Comparison of ENCODE assay signal across 13 cellular contexts in genomic region chr12:69925291-69925690, GRCh38.
"Had no signal": no experiment of that assay in that cellular context is flagged by ENCODE, and none has a peak within 500 bp of the region (broad histone marks: within the 10 kb centered on the region; RNA-seq: fewer than 3 reads in every experiment).

No MANE protein-coding gene starts in this region.

- H3K4me3 Mint-ChIP-seq: activated naive CD8-positive, alpha-beta T cell treated with anti-CD3 and anti-CD28 coated beads, Interleukin-2, amount 50 U/mL, for 24 hours; natural killer cell had no signal

- H3K79me2 ChIP-seq: parathyroid adenoma had no signal

- H3K4me3 ChIP-seq: ascending aorta, cardiac muscle cell, dorsolateral prefrontal cortex, left lung had no signal

- H3K27ac Mint-ChIP-seq: activated naive CD8-positive, alpha-beta T cell treated with anti-CD3 and anti-CD28 coated beads, Interleukin-2, amount 50 U/mL, for 24 hours; natural killer cell had no signal

- H3K4me1 Mint-ChIP-seq: activated naive CD8-positive, alpha-beta T cell treated with anti-CD3 and anti-CD28 coated beads, Interleukin-2, amount 50 U/mL, for 24 hours had no signal

- FAIRE-seq: endometrium, kidney had no signal

- H3K36me3 Mint-ChIP-seq: natural killer cell had no signal

- H3K27ac ChIP-seq: ascending aorta, cardiac muscle cell, dorsolateral prefrontal cortex, left lung, neutrophil, parathyroid adenoma had no signal

- DNase-seq: activated naive CD4-positive, alpha-beta T cell; activated naive CD8-positive, alpha-beta T cell treated with anti-CD3 and anti-CD28 coated beads, Interleukin-2, amount 50 U/mL, for 24 hours; dorsolateral prefrontal cortex; kidney; left lung; natural killer cell; stimulated activated CD4-positive, alpha-beta T cell treated with anti-CD3 and anti-CD28 coated beads, Interleukin-12 subunit alpha, Interleukin-12 subunit beta, amount 100 ng/mL, for 4 hours; stimulated activated CD4-positive, alpha-beta T cell treated with anti-CD3 and anti-CD28 coated beads, Interleukin-2, amount 100 ng/mL, for 24 hours had no signal

- H3K9me3 Mint-ChIP-seq: activated naive CD8-positive, alpha-beta T cell treated with anti-CD3 and anti-CD28 coated beads, Interleukin-2, amount 50 U/mL, for 24 hours; natural killer cell had no signal

- H3K9ac ChIP-seq: parathyroid adenoma had no signal

- H3K4me1 ChIP-seq: ascending aorta, left lung, parathyroid adenoma had no signal

- H3K36me3 ChIP-seq: ascending aorta, cardiac muscle cell, left lung, neutrophil had no signal

- H2AFZ ChIP-seq: parathyroid adenoma had no signal

- ATAC-seq: left lung, natural killer cell had no signal

- H3K27me3 ChIP-seq: ascending aorta, cardiac muscle cell, dorsolateral prefrontal cortex, left lung, neutrophil had no signal

- H3K9me3 ChIP-seq: ascending aorta, left lung, neutrophil had no signal
